1 cellular context compared by ENCODE assay signal in genomic region chr21:34073032-34073748, GRCh38.
TF ChIP-seq lines count a peak whose summit lies in the region.

TSS of gene MRPS6 (plus strand) at chr21:34073578. CDS start at chr21:34073701, 123 bp downstream.
TSS of gene SLC5A3 (plus strand) at chr21:34073578. CDS start at chr21:34095199, 21,621 bp downstream.

TF ChIP-seq in K562, 482 proteins besides CTCF, POLR2A, EP300 and RAD21 (continued from another document):
- TF ChIP-seq AFF4 (CRISPR knock-in tag; IDR thresholded peaks at IDR 0.05) (no peak), DMBX1 (CRISPR knock-in tag; IDR thresholded peaks at IDR 0.05; ENCODE audit: borderline replicate concordance) (0 out of 2 replicates have a peak, but pooled peaks have one; percentile 23), E2F3 (CRISPR knock-in tag; IDR thresholded peaks at IDR 0.05) (peak; percentile 58), PTBP1 (IDR thresholded peaks at IDR 0.05; ENCODE audit: low read depth, low read length) (peak; percentile 98), RNF2 (IDR thresholded peaks at IDR 0.05) (no peak), HSF4 (CRISPR knock-in tag; IDR thresholded peaks at IDR 0.05; ENCODE audit: borderline replicate concordance) (no peak), LARP7 (IDR thresholded peaks at IDR 0.05) (no peak), HDAC1 (IDR thresholded peaks at IDR 0.05) (peak in 1 of 2 experiments; percentile 73; a peak in 2 of 4 replicates), TAL1 (IDR thresholded peaks at IDR 0.05) (no peak), ATF7 (IDR thresholded peaks at IDR 0.05) (no peak), TOE1 (IDR thresholded peaks at IDR 0.05; ENCODE audit: borderline replicate concordance) (no peak), TOE1 (CRISPR knock-in tag; IDR thresholded peaks at IDR 0.05; ENCODE audit: borderline replicate concordance, low read depth) (0 out of 2 replicates have a peak, but pooled peaks have one; percentile 38), ZNF785 (CRISPR knock-in tag; IDR thresholded peaks at IDR 0.05) (no peak), ZNF740 (CRISPR knock-in tag; IDR thresholded peaks at IDR 0.05) (no peak), ZNF740 (tag; IDR thresholded peaks at IDR 0.05) (no peak), ZFP36 (IDR thresholded peaks at IDR 0.05; ENCODE audit: low read depth, low read length, partially characterized antibody) (peak; percentile 3), FOXP1 (CRISPR knock-in tag; IDR thresholded peaks at IDR 0.05) (0 out of 2 replicates have a peak, but pooled peaks have one; percentile 1), HCFC1 (IDR thresholded peaks at IDR 0.05; ENCODE audit: low read depth, low read length) (no peak)
- TF ChIP-seq, protein P1, sequence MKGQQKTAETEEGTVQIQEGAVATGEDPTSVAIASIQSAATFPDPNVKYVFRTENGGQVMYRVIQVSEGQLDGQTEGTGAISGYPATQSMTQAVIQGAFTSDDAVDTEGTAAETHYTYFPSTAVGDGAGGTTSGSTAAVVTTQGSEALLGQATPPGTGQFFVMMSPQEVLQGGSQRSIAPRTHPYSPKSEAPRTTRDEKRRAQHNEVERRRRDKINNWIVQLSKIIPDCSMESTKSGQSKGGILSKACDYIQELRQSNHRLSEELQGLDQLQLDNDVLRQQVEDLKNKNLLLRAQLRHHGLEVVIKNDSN (CRISPR knock-in tag; IDR thresholded peaks at IDR 0.05): no peak
- TF ChIP-seq, protein P2, sequence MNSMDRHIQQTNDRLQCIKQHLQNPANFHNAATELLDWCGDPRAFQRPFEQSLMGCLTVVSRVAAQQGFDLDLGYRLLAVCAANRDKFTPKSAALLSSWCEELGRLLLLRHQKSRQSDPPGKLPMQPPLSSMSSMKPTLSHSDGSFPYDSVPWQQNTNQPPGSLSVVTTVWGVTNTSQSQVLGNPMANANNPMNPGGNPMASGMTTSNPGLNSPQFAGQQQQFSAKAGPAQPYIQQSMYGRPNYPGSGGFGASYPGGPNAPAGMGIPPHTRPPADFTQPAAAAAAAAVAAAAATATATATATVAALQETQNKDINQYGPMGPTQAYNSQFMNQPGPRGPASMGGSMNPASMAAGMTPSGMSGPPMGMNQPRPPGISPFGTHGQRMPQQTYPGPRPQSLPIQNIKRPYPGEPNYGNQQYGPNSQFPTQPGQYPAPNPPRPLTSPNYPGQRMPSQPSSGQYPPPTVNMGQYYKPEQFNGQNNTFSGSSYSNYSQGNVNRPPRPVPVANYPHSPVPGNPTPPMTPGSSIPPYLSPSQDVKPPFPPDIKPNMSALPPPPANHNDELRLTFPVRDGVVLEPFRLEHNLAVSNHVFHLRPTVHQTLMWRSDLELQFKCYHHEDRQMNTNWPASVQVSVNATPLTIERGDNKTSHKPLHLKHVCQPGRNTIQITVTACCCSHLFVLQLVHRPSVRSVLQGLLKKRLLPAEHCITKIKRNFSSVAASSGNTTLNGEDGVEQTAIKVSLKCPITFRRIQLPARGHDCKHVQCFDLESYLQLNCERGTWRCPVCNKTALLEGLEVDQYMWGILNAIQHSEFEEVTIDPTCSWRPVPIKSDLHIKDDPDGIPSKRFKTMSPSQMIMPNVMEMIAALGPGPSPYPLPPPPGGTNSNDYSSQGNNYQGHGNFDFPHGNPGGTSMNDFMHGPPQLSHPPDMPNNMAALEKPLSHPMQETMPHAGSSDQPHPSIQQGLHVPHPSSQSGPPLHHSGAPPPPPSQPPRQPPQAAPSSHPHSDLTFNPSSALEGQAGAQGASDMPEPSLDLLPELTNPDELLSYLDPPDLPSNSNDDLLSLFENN (IDR thresholded peaks at IDR 0.05; ENCODE audit: low read depth in 2 of 2, low read length in 2 of 2): 0 out of 4 replicates have a peak, but pooled peaks of 1 of the 2 experiments have one; percentile 24
